ENCODE assay signal across 10 cellular contexts in the genomic region with DNA sequence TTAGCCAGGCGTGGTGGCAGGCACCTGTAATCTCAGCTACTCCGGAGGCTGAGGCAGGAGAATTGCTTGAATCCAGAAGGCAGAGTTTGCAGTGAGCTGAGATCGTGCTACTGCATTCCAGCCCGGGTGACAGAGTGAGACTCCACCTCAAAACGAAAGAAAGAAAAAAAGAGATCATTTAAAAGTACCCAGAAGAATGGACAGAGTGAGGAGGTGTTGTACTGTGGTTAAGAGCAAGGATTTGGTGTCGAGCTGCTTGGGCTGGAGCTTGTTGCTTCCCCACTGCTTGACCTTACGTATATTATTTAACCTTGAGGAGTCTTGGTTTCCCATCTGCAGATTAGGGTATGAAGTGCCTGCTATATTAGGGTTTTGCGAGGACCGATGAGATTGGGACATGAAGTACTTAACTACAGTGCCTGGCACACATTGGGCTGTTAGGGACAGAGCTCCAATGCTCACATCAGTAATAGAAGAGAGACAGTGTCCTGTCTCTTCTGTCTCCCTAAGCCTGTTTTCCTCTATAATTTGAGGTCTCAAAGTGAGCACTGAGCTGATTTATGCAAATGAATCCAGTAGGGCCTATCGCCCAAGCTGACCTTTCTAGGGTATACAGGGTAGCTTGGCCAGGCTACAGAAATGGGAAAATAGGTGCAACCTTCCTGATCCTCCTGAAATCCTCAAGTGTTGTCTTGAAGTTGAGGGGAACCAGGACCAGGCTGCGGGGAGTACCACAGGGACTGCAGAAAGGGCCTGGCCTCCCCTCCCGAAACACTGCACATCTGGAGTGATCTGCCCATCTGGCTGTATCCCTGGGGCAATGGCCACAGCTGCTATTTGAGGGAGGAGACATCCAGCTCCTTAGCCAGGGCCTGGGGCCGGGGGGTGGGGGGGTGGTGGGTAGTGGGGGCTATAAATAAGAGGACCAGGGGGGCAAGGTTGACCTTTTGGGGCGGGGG. TPM values are rescaled to one million over a fixed set of nuclear protein-coding genes. Genes with fewer than 3 reads are reported as not detected.
DNase-seq lines count a peak whose midpoint lies in the region; ATAC-seq and TF ChIP-seq lines count a peak whose summit lies in the region.
"Had no signal": no experiment of that assay in that cellular context is flagged by ENCODE, and none has a peak within 500 bp of the region (broad histone marks: within the 10 kb centered on the region; RNA-seq: fewer than 3 reads in every experiment).

No MANE protein-coding gene starts in this region.

- H3K27ac ChIP-seq in breast epithelium (peak overlapping the region; percentile 92 to 95), transverse colon (peak overlapping the region; percentile 65 to 96 (median 74))

- POLR2A ChIA-PET in activated CD4-positive, alpha-beta T cell treated with anti-CD3 and anti-CD28 coated beads, Interleukin-2, amount 10 ng/mL, durations not matched to agents 7 days and 5 days (lab: Charles Lee): no interaction called here

- H3K36me3 Mint-ChIP-seq in activated CD4-positive, alpha-beta T cell treated with anti-CD3 and anti-CD28 coated beads, Interleukin-2, amount 10 ng/mL, durations not matched to agents 7 days and 5 days (ENCODE audit: low read depth): peaks cover 10% of the 10 kb centered on the region
- no peaks in the 10 kb centered on the region for H3K36me3 Mint-ChIP-seq in mesothelial cell of epicardium
- H3K36me3 Mint-ChIP-seq: naive B cell had no signal

- intact Hi-C loops in breast epithelium (cut with DNase I; ENCODE audit: low total_unique reads): no loop called here
- intact Hi-C loops in transverse colon (cut with DNase I; ENCODE audit: low total_unique reads): no loop called here

- H3K4me3 Mint-ChIP-seq in activated CD4-positive, alpha-beta T cell treated with anti-CD3 and anti-CD28 coated beads, Interleukin-2, amount 10 ng/mL, durations not matched to agents 7 days and 5 days: no peak overlapping the region
- no peak overlapping the region for H3K4me3 Mint-ChIP-seq in mesothelial cell of epicardium
- H3K4me3 Mint-ChIP-seq: naive B cell had no signal

- TF ChIP-seq POLR2A in breast epithelium (IDR thresholded peaks at IDR 0.05) (no peak), transverse colon (IDR thresholded peaks at IDR 0.05) (no peak)

- no peaks in the 10 kb centered on the region for H3K27me3 Mint-ChIP-seq in activated CD4-positive, alpha-beta T cell treated with anti-CD3 and anti-CD28 coated beads, Interleukin-2, amount 10 ng/mL, durations not matched to agents 7 days and 5 days
- H3K27me3 Mint-ChIP-seq in mesothelial cell of epicardium (ENCODE audit: low read depth): no peaks in the 10 kb centered on the region

- no peak for ATAC-seq in HG02571 (IDR thresholded peaks at IDR 0.05; ENCODE audit: unreplicated experiment)
- no peak for ATAC-seq in GM19023 (IDR thresholded peaks at IDR 0.05; ENCODE audit: unreplicated experiment)

- H3K9me3 ChIP-seq in breast epithelium (no peaks in the 10 kb centered on the region), transverse colon (no peaks in the 10 kb centered on the region)

- peak overlapping the region in 1 of 3 donors; percentile 23 for H3K4me3 ChIP-seq in breast epithelium
- H3K4me3 ChIP-seq in transverse colon: no peak overlapping the region

- H3K27ac Mint-ChIP-seq in activated CD4-positive, alpha-beta T cell treated with anti-CD3 and anti-CD28 coated beads, Interleukin-2, amount 10 ng/mL, durations not matched to agents 7 days and 5 days: peak overlapping the region; percentile 77
- peak overlapping the region; percentile 70 for H3K27ac Mint-ChIP-seq in mesothelial cell of epicardium

- no peaks in the 10 kb centered on the region for H3K9me3 Mint-ChIP-seq in activated CD4-positive, alpha-beta T cell treated with anti-CD3 and anti-CD28 coated beads, Interleukin-2, amount 10 ng/mL, durations not matched to agents 7 days and 5 days
- H3K9me3 Mint-ChIP-seq in mesothelial cell of epicardium: no peaks in the 10 kb centered on the region
- H3K9me3 Mint-ChIP-seq: naive B cell had no signal

- in situ Hi-C loops in transverse colon (cut with MboI; ENCODE audit: low pct_ligation_motif_present in 1 of 4, low pct_unique_long_range_greater_than_20kb in 1 of 4, low sequenced_read_pairs in 3 of 4): loop anchor here in 2 of 4 donors (25.0 kb wide), 1 partner anchor 91 kb away; the partner anchor contains the start of gene ENDOU (in 2 of the 2)

- TF ChIP-seq CTCF in breast epithelium (IDR thresholded peaks at IDR 0.05) (no peak), mesothelial cell of epicardium (IDR thresholded peaks at IDR 0.05; ENCODE audit: unreplicated experiment) (no peak), transverse colon (IDR thresholded peaks at IDR 0.05) (no peak)

- DNase-seq in activated CD4-positive, alpha-beta T cell treated with anti-CD3 and anti-CD28 coated beads, Interleukin-2, amount 10 ng/mL, durations not matched to agents 7 days and 5 days: no peak
- no peak for DNase-seq in activated CD4-positive, alpha-beta T cell treated with anti-CD3 and anti-CD28 coated beads, Interleukin-2, amount 50 U/mL, for 48 hours
- DNase-seq in breast epithelium (ENCODE audit: low spot score in 2 of 2): no peak
- DNase-seq in mesothelial cell of epicardium (ENCODE audit: low spot score in 2 of 2, unreplicated experiment in 2 of 2): no peak
- DNase-seq in transverse colon: no peak
- no peak for DNase-seq in stimulated activated CD8-positive, alpha-beta memory T cell treated with anti-CD3 and anti-CD28 coated beads, Interleukin-4, amount 100 ng/mL, for 48 hours
- DNase-seq: activated CD8-positive, alpha-beta memory T cell treated with anti-CD3 and anti-CD28 coated beads, Interleukin-2, amount 50 U/mL, for 48 hours; naive B cell had no signal

- H3K4me1 ChIP-seq in breast epithelium: peaks cover 23 to 27% of the 10 kb centered on the region in 2 donors
- peaks cover 27 to 46% (median 29%) of the 10 kb centered on the region in 4 donors for H3K4me1 ChIP-seq in transverse colon

- WGBS in transverse colon (ENCODE audit: low coverage in 1 of 2), 2 donors: 66 to 67% methylated on average over 9 to 14 of the region's 14 CpGs

- peaks cover 92% of the 10 kb centered on the region for H3K4me1 Mint-ChIP-seq in activated CD4-positive, alpha-beta T cell treated with anti-CD3 and anti-CD28 coated beads, Interleukin-2, amount 10 ng/mL, durations not matched to agents 7 days and 5 days
- peaks cover 40% of the 10 kb centered on the region for H3K4me1 Mint-ChIP-seq in mesothelial cell of epicardium

- H3K36me3 ChIP-seq in breast epithelium (no peaks in the 10 kb centered on the region), transverse colon (no peaks in the 10 kb centered on the region)

- no peaks in the 10 kb centered on the region for H3K27me3 ChIP-seq in breast epithelium
- no peaks in the 10 kb centered on the region for H3K27me3 ChIP-seq in transverse colon

- TF ChIP-seq EP300 in transverse colon (IDR thresholded peaks at IDR 0.05; ENCODE audit: low read depth): no peak

- CTCF ChIA-PET in activated CD4-positive, alpha-beta T cell treated with anti-CD3 and anti-CD28 coated beads, Interleukin-2, amount 10 ng/mL, durations not matched to agents 7 days and 5 days (lab: Charles Lee): interaction anchor here (0.9 to 17.9 kb wide), 7 partner anchors 11 to 172 kb away, joined by 3 to 309 read pairs (median 5); partner anchors contain the start of genes HDAC7 and SLC48A1

RNA-seq across cellular contexts. Expression of gene HDAC7, which starts 8.6 kb away (rescaled TPM):
- total RNA-seq in activated CD4-positive, alpha-beta T cell treated with anti-CD3 and anti-CD28 coated beads, Interleukin-2, amount 10 ng/mL, durations not matched to agents 7 days and 5 days: 100 to 1,000 TPM; 218 to 232 TPM
- 10 to 100 TPM; 37.6 to 77.0 (median 44.9) TPM for total RNA-seq in breast epithelium
- 113 to 132 TPM (median 123 TPM) in 3 replicates for total RNA-seq in mesothelial cell of epicardium
- total RNA-seq in transverse colon: 100 to 1,000 TPM in 1 of 4 donors, 10 to 100 TPM in 3; 19.4 to 133 (median 28.3) TPM

RNA-seq across cellular contexts. Expression of gene SLC48A1, which starts 55.2 kb away (rescaled TPM):
- total RNA-seq in activated CD4-positive, alpha-beta T cell treated with anti-CD3 and anti-CD28 coated beads, Interleukin-2, amount 10 ng/mL, durations not matched to agents 7 days and 5 days: 1 to 10 TPM; 7.9 to 9.1 TPM
- total RNA-seq in breast epithelium (10 to 100 TPM; 27.5 to 51.5 (median 30.6) TPM), mesothelial cell of epicardium (25.3 to 27.7 TPM (median 27.0 TPM) in 3 replicates), transverse colon (10 to 100 TPM; 19.9 to 76.7 (median 23.1) TPM)
